In the genomic region with DNA sequence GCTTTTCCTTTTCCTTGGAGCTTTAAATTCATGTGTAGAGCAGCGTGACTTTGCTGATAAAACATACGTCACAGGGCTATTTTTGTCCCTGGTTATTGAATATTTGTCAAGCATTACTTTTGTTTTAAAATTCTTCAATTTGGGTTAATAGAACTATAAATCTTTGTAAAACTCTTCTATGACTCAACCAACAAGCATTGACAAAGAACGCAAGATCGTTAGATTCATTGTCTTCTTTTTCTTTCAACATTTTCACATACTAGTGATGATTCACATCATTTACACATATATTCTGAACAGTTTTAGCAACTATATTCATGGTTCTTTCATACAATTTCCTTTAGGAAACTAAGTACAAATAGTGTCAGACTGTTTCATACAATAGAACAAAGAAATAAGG, we compare ENCODE assay signal across 22 cellular contexts.
"Had no signal": no experiment of that assay in that cellular context is flagged by ENCODE, and none has a peak within 500 bp of the region (broad histone marks: within the 10 kb centered on the region; RNA-seq: fewer than 3 reads in every experiment).

No MANE protein-coding gene starts in this region.

- FAIRE-seq: endometrium had no signal

- H3K4me3 ChIP-seq: adrenal gland, body of pancreas, cardiac muscle cell, spleen, testis had no signal

- DNase-seq: activated B cell treated with CpG ODN at 0.5 μM for 24 hours; activated CD4-positive, alpha-beta T cell treated with anti-CD3 and anti-CD28 coated beads for 36 hours; activated CD4-positive, alpha-beta T cell treated with anti-CD3 and anti-CD28 coated beads, Interleukin-2, amount 50 U/mL, for 4 hours; activated CD8-positive, alpha-beta memory T cell treated with anti-CD3 and anti-CD28 coated beads for 24 hours; activated CD8-positive, alpha-beta memory T cell treated with anti-CD3 and anti-CD28 coated beads, Interleukin-2, amount 50 U/mL, for 4 hours; activated naive CD4-positive, alpha-beta T cell; activated T-cell treated with anti-CD3 and anti-CD28 coated beads, Interleukin-2, amount 50 U/mL, for 24 hours; adrenal gland; body of pancreas; effector CD4-positive, alpha-beta T cell; hippocampal formation; left ventricle myocardium superior; mammary epithelial cell; natural killer cell; spleen; stimulated activated CD4-positive, alpha-beta T cell treated with anti-CD3 and anti-CD28 coated beads, Interleukin-4, amount 100 ng/mL, for 1 hour; stimulated activated naive CD4-positive, alpha-beta T cell; T1000; testis; trophoblast cell had no signal
